In the genomic region with DNA sequence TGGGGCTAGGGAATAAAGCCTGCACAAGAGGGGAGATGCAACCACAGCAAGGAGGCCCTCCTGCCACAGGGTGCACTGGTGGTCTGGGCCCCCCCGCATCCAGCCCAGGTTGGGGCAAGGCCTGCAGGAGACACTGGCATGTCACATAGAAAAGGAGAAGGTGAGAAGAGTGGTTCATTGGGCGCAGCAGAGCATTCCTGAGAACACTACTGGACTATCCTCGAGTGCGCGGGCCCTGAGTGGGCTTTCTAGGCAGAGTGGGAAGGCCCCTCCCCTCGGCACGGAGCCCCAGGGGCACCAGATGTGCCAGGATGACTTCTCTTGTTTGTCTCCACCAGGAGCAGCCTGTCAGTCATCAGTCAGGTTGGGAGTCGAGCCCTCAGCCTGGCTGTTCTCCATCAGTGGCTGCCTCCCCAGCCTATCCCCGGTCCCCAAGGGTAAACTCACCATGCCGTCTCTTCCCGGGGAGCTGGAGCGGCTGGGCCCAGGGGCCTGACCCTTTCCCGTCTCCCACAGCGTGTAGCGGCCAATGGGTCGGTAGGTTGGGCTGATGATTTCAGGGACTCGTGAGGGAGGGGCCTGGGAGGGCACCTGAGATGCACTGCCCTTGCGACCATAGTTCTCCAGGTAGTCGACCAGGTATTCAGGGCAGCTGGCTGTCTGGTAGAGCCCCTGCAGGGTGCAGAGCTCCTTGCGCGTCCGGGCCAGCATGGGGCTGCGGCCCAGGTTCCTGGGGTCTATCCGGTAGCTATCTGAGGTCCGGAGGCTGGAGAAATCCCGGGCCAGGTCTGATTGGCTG, we compare ENCODE assay signal across 21 cellular contexts. TPM values are rescaled to one million over a fixed set of nuclear protein-coding genes. Genes with fewer than 3 reads are reported as not detected.
DNase-seq lines count a peak whose midpoint lies in the region; ATAC-seq and TF ChIP-seq lines count a peak whose summit lies in the region.
"Had no signal": no experiment of that assay in that cellular context is flagged by ENCODE, and none has a peak within 500 bp of the region (broad histone marks: within the 10 kb centered on the region; RNA-seq: fewer than 3 reads in every experiment).

No MANE protein-coding gene starts in this region.

- H3K4me1 ChIP-seq in heart left ventricle (peaks cover 0 to 99% (median 75%) of the 10 kb centered on the region in 12 donors), left ventricle myocardium inferior (peaks cover 97% of the 10 kb centered on the region), osteoblast (ENCODE audit: insufficient read depth, low read length) (peaks cover 54% of the 10 kb centered on the region)

- no peaks in the 10 kb centered on the region for H3K79me2 ChIP-seq in osteoblast (ENCODE audit: insufficient read depth, low read length)

- no peaks in the 10 kb centered on the region for H4K20me1 ChIP-seq in osteoblast (ENCODE audit: insufficient read depth, low read length)

- no peak for TF ChIP-seq POLR2A in heart left ventricle (IDR thresholded peaks at IDR 0.05)

- WGBS in heart left ventricle, 4 donors: 57 to 74% (median 69%) methylated on average over 10 to 26 of the region's 26 CpGs

- H3K27ac ChIP-seq in heart left ventricle: peak overlapping the region in 10 of 12 donors; percentile 33 to 100 (median 94)
- H3K27ac ChIP-seq in left ventricle myocardium inferior (replicated peaks): peak overlapping the region; percentile 95
- H3K27ac ChIP-seq in osteoblast (ENCODE audit: low read depth, low read length): no peak overlapping the region
- H3K27ac ChIP-seq in coronary artery: no peak overlapping the region
- H3K27ac ChIP-seq: C4-2B, colonic mucosa, GM23248 had no signal

- H3K36me3 ChIP-seq in heart left ventricle (no peaks in the 10 kb centered on the region), left ventricle myocardium inferior (no peaks in the 10 kb centered on the region), osteoblast (ENCODE audit: insufficient read depth, low read length) (no peaks in the 10 kb centered on the region)
- H3K36me3 ChIP-seq: colonic mucosa had no signal

- H3K27me3 ChIP-seq in heart left ventricle (no peaks in the 10 kb centered on the region), left ventricle myocardium inferior (ENCODE audit: low read depth) (no peaks in the 10 kb centered on the region), osteoblast (ENCODE audit: insufficient read depth, low read length) (no peaks in the 10 kb centered on the region)
- H3K27me3 ChIP-seq: colonic mucosa had no signal

- DNase-seq in heart left ventricle (peak in 3 of 5 donors; percentile 43 to 65 (median 51)), cardiac septum (ENCODE audit: low spot score) (no peak), left ventricle myocardium inferior (no peak), osteoblast (ENCODE audit: insufficient read length, low spot score, missing footprints) (peak; percentile 76), Kasumi-1 (lab: John Stamatoyannopoulos, UW) (no peak), NCI-H2107 treated with DMSO at 0.1 percent for 48 hours (lab: John Stamatoyannopoulos, UW; ENCODE audit: unreplicated experiment) (no peak), coronary artery (ENCODE audit: low spot score) (no peak)
- DNase-seq: activated CD4-positive, alpha-beta T cell treated with anti-CD3 and anti-CD28 coated beads for 4 hours; activated CD8-positive, alpha-beta memory T cell treated with anti-CD3 and anti-CD28 coated beads, Interleukin-2, amount 10 ng/mL, durations not matched to agents 7 days and 5 days; colonic mucosa; GM23248; left colon; NCI-H2107; stimulated activated CD4-positive, alpha-beta T cell treated with anti-CD3 and anti-CD28 coated beads, Interleukin-12 subunit alpha, Interleukin-12 subunit beta, amount 100 ng/mL, for 4 hours; stimulated activated CD4-positive, alpha-beta T cell treated with anti-CD3 and anti-CD28 coated beads, Interleukin-4, amount 100 ng/mL, for 4 hours; stimulated activated naive CD8-positive, alpha-beta T cell treated with anti-CD3 and anti-CD28 coated beads, Interleukin-15, Interleukin-2, amounts not matched to agents 100 U/mL and 50 U/mL, for 24 hours had no signal

- intact Hi-C loops in heart left ventricle (cut with DNase I): loop anchor here in 1 of 10 donors (2.0 kb wide), 1 partner anchor 16 kb away; no protein-coding TSS in a partner anchor
- intact Hi-C loops in cardiac septum (cut with DNase I): loop anchor here (1.0 to 2.0 kb wide), 2 partner anchors 16 to 32 kb away; a partner anchor contains a TSS
- intact Hi-C loops in left ventricle myocardium inferior (cut with micrococcal nuclease): no loop called here

- H3K9me3 ChIP-seq in heart left ventricle (no peaks in the 10 kb centered on the region), left ventricle myocardium inferior (replicated peaks) (no peaks in the 10 kb centered on the region), osteoblast (ENCODE audit: low read depth, low read length) (no peaks in the 10 kb centered on the region)
- H3K9me3 ChIP-seq: colonic mucosa had no signal

- ATAC-seq in heart left ventricle: no peak
- ATAC-seq in GM18861 (IDR thresholded peaks at IDR 0.05; ENCODE audit: unreplicated experiment): no peak
- ATAC-seq: activated CD8-positive, alpha-beta memory T cell treated with anti-CD3 and anti-CD28 coated beads, Interleukin-2, amount 10 ng/mL, durations not matched to agents 7 days and 5 days; left colon; stimulated activated naive CD8-positive, alpha-beta T cell treated with anti-CD3 and anti-CD28 coated beads, Interleukin-15, Interleukin-2, amounts not matched to agents 100 U/mL and 50 U/mL, for 24 hours had no signal

- no peak overlapping the region for H2AFZ ChIP-seq in osteoblast (ENCODE audit: low read length)
- H2AFZ ChIP-seq: GM23248 had no signal

- TF ChIP-seq CTCF in heart left ventricle (IDR thresholded peaks at IDR 0.05) (no peak), left ventricle myocardium inferior (IDR thresholded peaks at IDR 0.05; ENCODE audit: borderline replicate concordance) (no peak), osteoblast (IDR thresholded peaks at IDR 0.05; ENCODE audit: extremely low read depth, low read depth, low read length) (no peak), coronary artery (IDR thresholded peaks at IDR 0.05) (no peak)

- no peak overlapping the region for H3K4me2 ChIP-seq in osteoblast (ENCODE audit: insufficient read depth, low read length)

- peak overlapping the region in 1 of 12 donors; percentile 1 for H3K4me3 ChIP-seq in heart left ventricle
- peak overlapping the region; percentile 29 for H3K4me3 ChIP-seq in left ventricle myocardium inferior
- H3K4me3 ChIP-seq in osteoblast (ENCODE audit: insufficient read depth, low read length): no peak overlapping the region
- H3K4me3 ChIP-seq in coronary artery: no peak overlapping the region
- H3K4me3 ChIP-seq: colonic mucosa, GM23248 had no signal

RNA-seq across cellular contexts. Expression of a gene that starts 9.0 kb away (rescaled TPM):
- 100 to 1,000 TPM in 7 of 9 donors, 10 to 100 TPM in 2; 53.7 to 138 (median 108) TPM for total RNA-seq in heart left ventricle
- 10 to 100 TPM; 62.3 to 79.9 TPM for polyA plus RNA-seq in heart left ventricle
- total RNA-seq in cardiac septum: 80.0 TPM
- 135 TPM for total RNA-seq in left ventricle myocardium inferior
- total RNA-seq in osteoblast: 0.29 and 0.36 TPM in 2 replicates
- total RNA-seq: GM23248 had no signal

RNA-seq across cellular contexts. Expression of a gene that starts 26.0 kb away (rescaled TPM):
- total RNA-seq in heart left ventricle: not detected
- polyA plus RNA-seq in heart left ventricle: under 1 TPM in 1 of 2 donors, not detected in 1; 0.04 TPM
- total RNA-seq in cardiac septum: not detected
- not detected for total RNA-seq in left ventricle myocardium inferior
- not detected in 2 replicates for total RNA-seq in osteoblast
- total RNA-seq: activated CD8-positive, alpha-beta memory T cell treated with anti-CD3 and anti-CD28 coated beads, Interleukin-2, amount 10 ng/mL, durations not matched to agents 7 days and 5 days; activated T-helper 2 cell treated with anti-CD3 and anti-CD28 coated beads, Interferon-gamma antibody, Interleukin-2, Interleukin-4, amounts not matched to agents 10 μg/mL and 5 μg/mL and 100 μg/mL, durations not matched to agents 14 hours and 24 hours and 36 hours; colonic mucosa; fibroblast of lung; GM23248; left colon had no signal
- polyA plus RNA-seq: fibroblast of lung, GM23248, neural cell had no signal

RNA-seq across cellular contexts. Expression of a gene that starts 31.8 kb away (rescaled TPM):
- total RNA-seq in heart left ventricle (10 to 100 TPM; 12.9 to 47.1 (median 19.8) TPM), cardiac septum (33.8 TPM), left ventricle myocardium inferior (14.4 TPM), osteoblast (35.9 and 41.3 TPM in 2 replicates)
- 10 to 100 TPM; 20.0 to 23.9 TPM for polyA plus RNA-seq in heart left ventricle
- total RNA-seq: activated CD8-positive, alpha-beta memory T cell treated with anti-CD3 and anti-CD28 coated beads, Interleukin-2, amount 10 ng/mL, durations not matched to agents 7 days and 5 days; activated T-helper 2 cell treated with anti-CD3 and anti-CD28 coated beads, Interferon-gamma antibody, Interleukin-2, Interleukin-4, amounts not matched to agents 10 μg/mL and 5 μg/mL and 100 μg/mL, durations not matched to agents 14 hours and 24 hours and 36 hours had no signal
- polyA plus RNA-seq: neural cell had no signal

RNA-seq across cellular contexts. Expression of a gene that starts 38.1 kb away (rescaled TPM):
- total RNA-seq in heart left ventricle (10 to 100 TPM in 8 of 9 donors, 1 to 10 TPM in 1; 8.1 to 22.4 (median 11.8) TPM), cardiac septum (10.7 TPM), left ventricle myocardium inferior (14.0 TPM), osteoblast (4.0 and 5.0 TPM in 2 replicates)
- polyA plus RNA-seq in heart left ventricle: 10 to 100 TPM in 1 of 2 donors, 1 to 10 TPM in 1; 6.2 to 17.6 TPM

RNA-seq across cellular contexts. Expression of a gene that starts 50.5 kb away (rescaled TPM):
- total RNA-seq in heart left ventricle (10 to 100 TPM in 2 of 9 donors, 1 to 10 TPM in 6, not detected in 1; 1.1 to 57.8 (median 5.8) TPM), cardiac septum (6.8 TPM), left ventricle myocardium inferior (0.91 TPM), osteoblast (308 and 400 TPM in 2 replicates)
- 10 to 100 TPM in 1 of 2 donors, under 1 TPM in 1; 0.80 to 16.7 TPM for polyA plus RNA-seq in heart left ventricle

Comparison
In these comparisons a context has a peak if more than half of its experiments do, and no peak if none do; other contexts are left out.
1. DNase-seq: peak in heart left ventricle (3 of 5) and osteoblast (single experiment); none in cardiac septum (single experiment), left ventricle myocardium inferior (single experiment), Kasumi-1 (0 of 2), NCI-H2107 treated with DMSO at 0.1 percent for 48 hours (single experiment) and coronary artery (single experiment).
2. H3K27ac ChIP-seq: peak in heart left ventricle (10 of 12) and left ventricle myocardium inferior (single experiment); none in osteoblast (single experiment) and coronary artery (0 of 2).
3. RNA of a gene that starts 9.0 kb away (total RNA-seq): 135 TPM in left ventricle myocardium inferior (single experiment), 53.7 to 138 TPM in heart left ventricle and 80.0 TPM in cardiac septum (single experiment); 0.29 to 0.36 TPM in osteoblast; every median in the first group is over 10 times any median in the second.